In genomic region chr1:1058921-1059493, GRCh38 we compare ENCODE assay signal across 9 cellular contexts. TPM values are rescaled to one million over a fixed set of nuclear protein-coding genes. Genes with fewer than 3 reads are reported as not detected.
DNase-seq lines count a peak whose midpoint lies in the region; ATAC-seq and TF ChIP-seq lines count a peak whose summit lies in the region.
"Had no signal": no experiment of that assay in that cellular context is flagged by ENCODE, and none has a peak within 500 bp of the region (broad histone marks: within the 10 kb centered on the region; RNA-seq: fewer than 3 reads in every experiment).

No MANE protein-coding gene starts in this region.

- no peak overlapping the region for H3K27ac Mint-ChIP-seq in MCF 10A (ENCODE audit: low read depth, unreplicated experiment)

- peaks cover 0 to 15% (median 3%) of the 10 kb centered on the region in 4 donors for H3K4me1 ChIP-seq in right lobe of liver
- no peaks in the 10 kb centered on the region for H3K4me1 ChIP-seq in uterus

- peak; percentile 57 for DNase-seq in stimulated activated CD4-positive, alpha-beta T cell treated with anti-CD3 and anti-CD28 coated beads, Interleukin-15, amount 100 ng/mL, for 24 hours
- DNase-seq in stimulated activated CD4-positive, alpha-beta T cell treated with anti-CD3 and anti-CD28 coated beads, Interleukin-4, amount 100 ng/mL, for 24 hours, result no peak
- DNase-seq in NCI-H69 (lab: John Stamatoyannopoulos, UW), result peak; percentile 64
- DNase-seq in MCF 10A (ENCODE audit: unreplicated experiment), result no peak
- peak in 1 of 3 donors; percentile 57 for DNase-seq in right lobe of liver
- DNase-seq in uterus, result no peak
- no peak for DNase-seq in H4 (ENCODE audit: low spot score)

- peaks cover 16% of the 10 kb centered on the region for H3K4me1 Mint-ChIP-seq in MCF 10A (ENCODE audit: insufficient read depth, unreplicated experiment)

- H3K4me3 ChIP-seq in right lobe of liver (peak overlapping the region; percentile 42 to 53 (median 53)), uterus (peak overlapping the region; percentile 2 to 38)

- H3K4me3 Mint-ChIP-seq in MCF 10A (ENCODE audit: unreplicated experiment), result peak overlapping the region; percentile 76

- POLR2A ChIA-PET in MCF 10A (lab: Yijun Ruan, JAX), result interaction anchor here (0.6 to 2.0 kb wide), 6 partner anchors 20 to 133 kb away, joined by 3 to 8 read pairs (median 3); no protein-coding TSS in a partner anchor

- H3K36me3 Mint-ChIP-seq in MCF 10A (ENCODE audit: insufficient read depth, unreplicated experiment), result no peaks in the 10 kb centered on the region

- H3K27me3 Mint-ChIP-seq in MCF 10A (ENCODE audit: insufficient read depth, unreplicated experiment), result no peaks in the 10 kb centered on the region

- TF ChIP-seq CTCF in MCF 10A (IDR thresholded peaks at IDR 0.05; ENCODE audit: unreplicated experiment) (peak; percentile 53), right lobe of liver (IDR thresholded peaks at IDR 0.05) (peak in 3 of 4 donors; percentile 14 to 38 (median 38)), uterus (IDR thresholded peaks at IDR 0.05) (no peak)

- ATAC-seq in HG02798 (IDR thresholded peaks at IDR 0.05; ENCODE audit: poor library complexity, unreplicated experiment), result peak; percentile 38
- ATAC-seq in right lobe of liver, result peak in 3 of 4 donors; percentile 14 to 31 (median 24)

- intact Hi-C loops in MCF 10A (cut with micrococcal nuclease), result loop anchor here (2.0 kb wide), 1 partner anchor 36 kb away; no protein-coding TSS in a partner anchor
- intact Hi-C loops in right lobe of liver (cut with DNase I), result no loop called here
- intact Hi-C loops in uterus (cut with DNase I; ENCODE audit: low total_unique reads), result no loop called here

- WGBS in right lobe of liver (ENCODE audit: insufficient coverage, low coverage, low lambda C conversion rate, missing lambda C conversion rate), result 14% methylated on average over 10 of the region's 48 CpGs

- no peak overlapping the region for H3K27ac ChIP-seq in right lobe of liver
- no peak overlapping the region for H3K27ac ChIP-seq in uterus

- CTCF ChIA-PET in MCF 10A (lab: Yijun Ruan, JAX), result interaction anchor here (1.1 to 2.7 kb wide), 6 partner anchors 20 to 74 kb away, joined by 3 to 12 read pairs (median 4); no protein-coding TSS in a partner anchor

- H3K27me3 ChIP-seq in right lobe of liver (peaks cover 0 to 20% of the 10 kb centered on the region in 2 donors), uterus (peaks cover 9 to 13% of the 10 kb centered on the region in 2 donors)

- no TSS peak for BruUV-seq in MCF 10A (replicated peaks; lab: Mats Ljungman, UMichigan)

- no peaks in the 10 kb centered on the region for H3K9me3 Mint-ChIP-seq in MCF 10A (ENCODE audit: unreplicated experiment)

- TF ChIP-seq POLR2A in right lobe of liver (IDR thresholded peaks at IDR 0.05), result no peak
- no peak for TF ChIP-seq POLR2A in uterus (IDR thresholded peaks at IDR 0.05)

- H3K36me3 ChIP-seq in right lobe of liver, result no peaks in the 10 kb centered on the region
- H3K36me3 ChIP-seq in uterus, result no peaks in the 10 kb centered on the region

- H3K9me3 ChIP-seq in right lobe of liver, result no peaks in the 10 kb centered on the region
- no peaks in the 10 kb centered on the region for H3K9me3 ChIP-seq in uterus

RNA-seq across cellular contexts. Expression of gene RNF223, which starts 15.1 kb away (rescaled TPM):
- total RNA-seq in MCF 10A (2022) (0.30 and 0.37 TPM in 2 replicates), right lobe of liver (not detected), uterus (not detected)
- total RNA-seq in H4 (2014; rRNA removed; shearing (Covaris generic)), result not detected in 2 replicates
- total RNA-seq: lung microvascular endothelial cell had no signal

RNA-seq across cellular contexts. Expression of gene AGRN, which starts 39.1 kb away (rescaled TPM):
- total RNA-seq in MCF 10A (2022) (286 and 303 TPM in 2 replicates), right lobe of liver (10 to 100 TPM; 14.2 to 44.5 (median 35.2) TPM), uterus (10 to 100 TPM in 3 of 4 donors, 1 to 10 TPM in 1; 8.2 to 86.9 (median 26.2) TPM)
- 37.0 and 52.1 TPM in 2 replicates for total RNA-seq in H4 (2014; rRNA removed; shearing (Covaris generic))

RNA-seq across cellular contexts. Expression of gene ISG15, which starts 45.7 kb away (rescaled TPM):
- 7.4 and 8.8 TPM in 2 replicates for total RNA-seq in MCF 10A (2022)
- total RNA-seq in right lobe of liver, result 10 to 100 TPM; 16.3 to 98.7 (median 26.4) TPM
- total RNA-seq in uterus, result 10 to 100 TPM in 2 of 4 donors, 1 to 10 TPM in 2; 1.8 to 27.2 (median 15.2) TPM
- 353 and 452 TPM in 2 replicates for total RNA-seq in H4 (2014; rRNA removed; shearing (Covaris generic))

RNA-seq across cellular contexts. Expression of gene C1orf159, which starts 56.9 kb away (rescaled TPM):
- 15.7 and 18.6 TPM in 2 replicates for total RNA-seq in MCF 10A (2022)
- 1 to 10 TPM; 4.0 to 7.7 (median 6.4) TPM for total RNA-seq in right lobe of liver
- 10 to 100 TPM in 3 of 4 donors, 1 to 10 TPM in 1; 4.9 to 20.0 (median 17.9) TPM for total RNA-seq in uterus
- 11.8 and 16.4 TPM in 2 replicates for total RNA-seq in H4 (2014; rRNA removed; shearing (Covaris generic))

RNA-seq across cellular contexts. Expression of gene HES4, which starts 59.1 kb away (rescaled TPM):
- 42.1 and 42.6 TPM in 2 replicates for total RNA-seq in MCF 10A (2022)
- total RNA-seq in right lobe of liver, result 10 to 100 TPM in 2 of 6 experiments, 1 to 10 TPM in 4; 1.6 to 21.5 (median 5.2) TPM
- total RNA-seq in uterus, result 10 to 100 TPM; 19.6 to 41.0 (median 36.3) TPM
- 3.6 and 17.7 TPM in 2 replicates for total RNA-seq in H4 (2014; rRNA removed; shearing (Covaris generic))

Comparison
In these comparisons a context has a peak if more than half of its experiments do, and no peak if none do; other contexts are left out.
1. DNase-seq: peak in stimulated activated CD4-positive, alpha-beta T cell treated with anti-CD3 and anti-CD28 coated beads, Interleukin-15, amount 100 ng/mL, for 24 hours (single experiment) and NCI-H69 (single experiment); none in stimulated activated CD4-positive, alpha-beta T cell treated with anti-CD3 and anti-CD28 coated beads, Interleukin-4, amount 100 ng/mL, for 24 hours (single experiment), MCF 10A (single experiment), uterus (0 of 2) and H4 (single experiment).
2. CTCF ChIP-seq: peak in MCF 10A (single experiment) and right lobe of liver (3 of 4); none in uterus (0 of 4).